Comparison of ENCODE assay signal across 26 cellular contexts in the genomic region with DNA sequence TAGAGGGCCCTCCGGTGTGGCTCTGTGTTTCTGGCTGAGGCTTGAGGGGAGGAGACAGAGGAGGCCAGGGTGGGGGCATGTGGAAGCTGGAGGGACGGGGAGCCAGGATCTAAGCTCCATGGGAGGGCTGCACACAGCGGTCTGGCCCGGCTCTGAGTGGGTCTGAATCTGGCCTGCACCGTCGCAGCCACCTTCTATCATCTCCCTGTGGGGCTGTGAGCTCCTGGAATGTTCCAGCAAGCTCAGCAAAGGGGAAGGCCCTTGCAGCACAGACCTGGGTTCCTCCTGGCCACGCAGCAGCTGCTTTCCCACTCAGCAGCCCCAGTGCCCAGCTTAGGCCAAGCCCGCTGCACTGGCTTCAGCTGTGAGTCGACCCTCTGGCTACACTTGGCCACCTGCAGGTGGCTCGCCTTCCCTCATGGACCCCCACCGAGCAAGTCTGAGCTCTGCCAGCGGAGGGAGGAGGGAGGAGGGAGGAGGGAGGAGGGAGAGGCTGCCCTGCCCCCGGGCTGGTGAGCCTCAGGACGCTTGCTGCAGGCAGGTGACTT. TPM values are rescaled to one million over a fixed set of nuclear protein-coding genes. Genes with fewer than 3 reads are reported as not detected.
DNase-seq lines count a peak whose midpoint lies in the region; ATAC-seq and TF ChIP-seq lines count a peak whose summit lies in the region.
"Had no signal": no experiment of that assay in that cellular context is flagged by ENCODE, and none has a peak within 500 bp of the region (broad histone marks: within the 10 kb centered on the region; RNA-seq: fewer than 3 reads in every experiment).

No MANE protein-coding gene starts in this region.

- H3K36me3 Mint-ChIP-seq in activated T-cell treated with anti-CD3 and anti-CD28 coated beads, Interleukin-2, amount 50 U/mL, for 72 hours (ENCODE audit: insufficient read depth in 2 of 2): peaks cover 2 to 7% of the 10 kb centered on the region in 2 donors
- H3K36me3 Mint-ChIP-seq in progenitor cell of endocrine pancreas (ENCODE audit: insufficient read depth) (peaks cover 6% of the 10 kb centered on the region), T-helper 17 cell (ENCODE audit: low read depth) (peaks cover 3% of the 10 kb centered on the region)

- H3K9me3 Mint-ChIP-seq in activated T-cell treated with anti-CD3 and anti-CD28 coated beads, Interleukin-2, amount 50 U/mL, for 72 hours: peaks cover 0 to 3% of the 10 kb centered on the region in 2 donors
- no peaks in the 10 kb centered on the region for H3K9me3 Mint-ChIP-seq in progenitor cell of endocrine pancreas (ENCODE audit: low read depth)
- H3K9me3 Mint-ChIP-seq: activated naive CD4-positive, alpha-beta T cell treated with anti-CD3 and anti-CD28 coated beads for 36 hours; memory B cell had no signal

- H3K27me3 Mint-ChIP-seq in activated T-cell treated with anti-CD3 and anti-CD28 coated beads, Interleukin-2, amount 50 U/mL, for 72 hours (ENCODE audit: low read depth): peaks cover 19% of the 10 kb centered on the region
- H3K27me3 Mint-ChIP-seq in progenitor cell of endocrine pancreas (peaks cover 7% of the 10 kb centered on the region), T-helper 17 cell (peaks cover 26% of the 10 kb centered on the region)

- no peaks in the 10 kb centered on the region for H3K4me1 Mint-ChIP-seq in activated T-cell treated with anti-CD3 and anti-CD28 coated beads, Interleukin-2, amount 50 U/mL, for 72 hours (ENCODE audit: low read depth)
- H3K4me1 Mint-ChIP-seq in progenitor cell of endocrine pancreas (ENCODE audit: low read depth): no peaks in the 10 kb centered on the region
- H3K4me1 Mint-ChIP-seq in T-helper 17 cell: peaks cover 5% of the 10 kb centered on the region
- H3K4me1 Mint-ChIP-seq: memory B cell had no signal

- no peak for ATAC-seq in activated T-cell treated with anti-CD3 and anti-CD28 coated beads, Interleukin-2, amount 50 U/mL, for 72 hours (replicated peaks in 1 of 2)
- ATAC-seq in T-helper 17 cell: no peak
- ATAC-seq: naive thymus-derived CD4-positive, alpha-beta T cell had no signal

- TF ChIP-seq CTCF in GM20000 (IDR thresholded peaks at IDR 0.05; ENCODE audit: extremely low read depth, missing control alignments) (no peak), coronary artery (IDR thresholded peaks at IDR 0.05) (no peak), progenitor cell of endocrine pancreas (IDR thresholded peaks at IDR 0.05; ENCODE audit: unreplicated experiment) (no peak)

- H3K4me3 ChIP-seq in coronary artery: no peak overlapping the region
- H3K4me3 ChIP-seq: HAP-1 had no signal

- no peak overlapping the region for H3K4me3 Mint-ChIP-seq in activated T-cell treated with anti-CD3 and anti-CD28 coated beads, Interleukin-2, amount 50 U/mL, for 72 hours
- no peak overlapping the region for H3K4me3 Mint-ChIP-seq in progenitor cell of endocrine pancreas (ENCODE audit: low read depth)
- no peak overlapping the region for H3K4me3 Mint-ChIP-seq in T-helper 17 cell
- H3K4me3 Mint-ChIP-seq: activated naive CD4-positive, alpha-beta T cell treated with anti-CD3 and anti-CD28 coated beads for 36 hours; memory B cell had no signal

- DNase-seq in activated T-cell treated with anti-CD3 and anti-CD28 coated beads, Interleukin-2, amount 50 U/mL, for 48 hours: peak; percentile 15 to 16
- no peak for DNase-seq in activated T-cell treated with anti-CD3 and anti-CD28 coated beads, Interleukin-2, amount 50 U/mL, for 72 hours
- DNase-seq in GM20000 (ENCODE audit: low spot score) (peak; percentile 26), coronary artery (ENCODE audit: low spot score) (peak; percentile 47), progenitor cell of endocrine pancreas (ENCODE audit: low spot score, unreplicated experiment) (peak; percentile 8), C1 segment of cervical spinal cord (lab: John Stamatoyannopoulos, UW) (no peak), T-helper 17 cell (no peak), dedifferentiated amniotic fluid mesenchymal stem cell (ENCODE audit: extremely low spot score) (no peak)
- DNase-seq: activated CD4-positive, alpha-beta T cell treated with anti-CD3 and anti-CD28 coated beads for 1 hour; activated naive CD4-positive, alpha-beta T cell treated with anti-CD3 and anti-CD28 coated beads for 36 hours; cerebellar nuclear complex; NCI-H1417 treated with DMSO at 0.1 percent for 48 hours; stimulated activated CD4-positive, alpha-beta T cell treated with anti-CD3 and anti-CD28 coated beads, Interleukin-2, amount 100 ng/mL, for 48 hours; T-helper 9 cell had no signal

- no peak overlapping the region for H3K27ac Mint-ChIP-seq in activated T-cell treated with anti-CD3 and anti-CD28 coated beads, Interleukin-2, amount 50 U/mL, for 72 hours
- H3K27ac Mint-ChIP-seq in progenitor cell of endocrine pancreas (no peak overlapping the region), T-helper 17 cell (no peak overlapping the region)
- H3K27ac Mint-ChIP-seq: activated naive CD4-positive, alpha-beta T cell treated with anti-CD3 and anti-CD28 coated beads for 36 hours; memory B cell had no signal

- H3K27ac ChIP-seq in coronary artery: no peak overlapping the region
- H3K27ac ChIP-seq: C4-2B, parathyroid adenoma had no signal

- no peaks in the 10 kb centered on the region for H3K9me3 ChIP-seq in T-helper 17 cell (ENCODE audit: control insufficient read depth, low read length, poor library complexity, severe bottlenecking)

RNA-seq across cellular contexts. Expression of a gene that starts 5.3 kb away (rescaled TPM):
- total RNA-seq in activated T-cell treated with anti-CD3 and anti-CD28 coated beads, Interleukin-2, amount 50 U/mL, for 72 hours: not detected
- total RNA-seq in progenitor cell of endocrine pancreas: not detected in 2 replicates
- not detected for total RNA-seq in T-helper 17 cell
- total RNA-seq: A673; activated naive CD4-positive, alpha-beta T cell treated with anti-CD3 and anti-CD28 coated beads for 36 hours; astrocyte; G401; M059J; naive thymus-derived CD4-positive, alpha-beta T cell; OCI-LY7; skeletal muscle tissue; urinary bladder had no signal

RNA-seq across cellular contexts. Expression of a gene that starts 53.9 kb away (rescaled TPM):
- 10 to 100 TPM; 23.0 to 25.8 TPM for total RNA-seq in activated T-cell treated with anti-CD3 and anti-CD28 coated beads, Interleukin-2, amount 50 U/mL, for 72 hours
- 32.5 and 39.5 TPM in 2 replicates for total RNA-seq in progenitor cell of endocrine pancreas
- total RNA-seq in T-helper 17 cell: 10 to 100 TPM; 36.0 to 37.1 TPM

Comparison
In these comparisons a context has a peak if more than half of its experiments do, and no peak if none do; other contexts are left out.
1. DNase-seq: peak in activated T-cell treated with anti-CD3 and anti-CD28 coated beads, Interleukin-2, amount 50 U/mL, for 48 hours (2 of 2), GM20000 (single experiment), coronary artery (single experiment) and progenitor cell of endocrine pancreas (single experiment); none in activated T-cell treated with anti-CD3 and anti-CD28 coated beads, Interleukin-2, amount 50 U/mL, for 72 hours (0 of 2), C1 segment of cervical spinal cord (0 of 14), T-helper 17 cell (0 of 3) and dedifferentiated amniotic fluid mesenchymal stem cell (single experiment).